Comparison of ENCODE assay signal across 1 cellular context in genomic region chr11:35663408-35663702, GRCh38.
TF ChIP-seq lines count a peak whose summit lies in the region.

No MANE protein-coding gene starts in this region.

TF ChIP-seq in K562, 482 proteins besides CTCF, POLR2A, EP300 and RAD21 (continued from another document and continues in another):
- no peak for TF ChIP-seq ZNF318 (IDR thresholded peaks at IDR 0.05; ENCODE audit: borderline replicate concordance in 1 of 2, low read depth in 1 of 2)
- no peak for TF ChIP-seq ZNF57 (CRISPR knock-in tag; IDR thresholded peaks at IDR 0.05)
- TF ChIP-seq MAFF (IDR thresholded peaks at IDR 0.05; ENCODE audit: low read length), result no peak
- peak; percentile 87 for TF ChIP-seq HLTF (IDR thresholded peaks at IDR 0.05)
- no peak for TF ChIP-seq GATAD2B (IDR thresholded peaks at IDR 0.05; ENCODE audit: borderline replicate concordance)
- no peak for TF ChIP-seq E2F3 (CRISPR knock-in tag; IDR thresholded peaks at IDR 0.05)
- no peak for TF ChIP-seq PTTG1 (tag; IDR thresholded peaks at IDR 0.05; ENCODE audit: low read depth)
- 0 out of 2 replicates have a peak, but pooled peaks have one; percentile 31 for TF ChIP-seq TFAP4 (CRISPR knock-in tag; IDR thresholded peaks at IDR 0.05; ENCODE audit: borderline replicate concordance)
- TF ChIP-seq FOXK2 (conservative IDR thresholded peaks at IDR 0.05 in 1 of 2, IDR thresholded peaks at IDR 0.05 in 1 of 2; ENCODE audit: low read depth in 2 of 2), result no peak
- no peak for TF ChIP-seq HMBOX1 (IDR thresholded peaks at IDR 0.05)
- TF ChIP-seq, protein P1, sequence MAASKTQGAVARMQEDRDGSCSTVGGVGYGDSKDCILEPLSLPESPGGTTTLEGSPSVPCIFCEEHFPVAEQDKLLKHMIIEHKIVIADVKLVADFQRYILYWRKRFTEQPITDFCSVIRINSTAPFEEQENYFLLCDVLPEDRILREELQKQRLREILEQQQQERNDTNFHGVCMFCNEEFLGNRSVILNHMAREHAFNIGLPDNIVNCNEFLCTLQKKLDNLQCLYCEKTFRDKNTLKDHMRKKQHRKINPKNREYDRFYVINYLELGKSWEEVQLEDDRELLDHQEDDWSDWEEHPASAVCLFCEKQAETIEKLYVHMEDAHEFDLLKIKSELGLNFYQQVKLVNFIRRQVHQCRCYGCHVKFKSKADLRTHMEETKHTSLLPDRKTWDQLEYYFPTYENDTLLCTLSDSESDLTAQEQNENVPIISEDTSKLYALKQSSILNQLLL (CRISPR knock-in tag; IDR thresholded peaks at IDR 0.05; ENCODE audit: borderline replicate concordance), result no peak
- no peak for TF ChIP-seq SETDB1 (IDR thresholded peaks at IDR 0.05; ENCODE audit: low read length)
- TF ChIP-seq ELK1 (CRISPR knock-in tag; IDR thresholded peaks at IDR 0.05), result no peak
- no peak for TF ChIP-seq CBFA2T2 (conservative IDR thresholded peaks at IDR 0.05)
- no peak for TF ChIP-seq NBN (IDR thresholded peaks at IDR 0.05; ENCODE audit: low read depth)
- TF ChIP-seq ZNF280A (IDR thresholded peaks at IDR 0.05; ENCODE audit: low read depth, partially characterized antibody), result peak; percentile 49
- TF ChIP-seq TARDBP (IDR thresholded peaks at IDR 0.05), result no peak
- TF ChIP-seq MCM5 (IDR thresholded peaks at IDR 0.05; ENCODE audit: low read depth), result no peak
- no peak for TF ChIP-seq HOXB6 (CRISPR knock-in tag; IDR thresholded peaks at IDR 0.05; ENCODE audit: borderline replicate concordance)
- no peak for TF ChIP-seq POLR3G (IDR thresholded peaks at IDR 0.05; ENCODE audit: extremely low read depth, insufficient read length, insufficient replicate concordance)
- no peak for TF ChIP-seq FUS (optimal IDR thresholded peaks at IDR 0.05; ENCODE audit: low read depth, low read length)
- no peak for TF ChIP-seq GTF2F1 (IDR thresholded peaks at IDR 0.05; ENCODE audit: low read depth, low read length)
- no peak for TF ChIP-seq FOXP4 (CRISPR knock-in tag; IDR thresholded peaks at IDR 0.05; ENCODE audit: borderline replicate concordance)
- no peak for TF ChIP-seq HMGN3 (IDR thresholded peaks at IDR 0.05; ENCODE audit: borderline replicate concordance, extremely low read depth, insufficient read length, low read depth, low read length)
- 0 out of 2 replicates have a peak, but pooled peaks have one; percentile 51 for TF ChIP-seq PHB2 (IDR thresholded peaks at IDR 0.05; ENCODE audit: low read depth)
- TF ChIP-seq PHTF2 (CRISPR knock-in tag; IDR thresholded peaks at IDR 0.05), result no peak
- peak; percentile 94 for TF ChIP-seq ZBTB26 (CRISPR knock-in tag; IDR thresholded peaks at IDR 0.05)
- TF ChIP-seq, protein P2, sequence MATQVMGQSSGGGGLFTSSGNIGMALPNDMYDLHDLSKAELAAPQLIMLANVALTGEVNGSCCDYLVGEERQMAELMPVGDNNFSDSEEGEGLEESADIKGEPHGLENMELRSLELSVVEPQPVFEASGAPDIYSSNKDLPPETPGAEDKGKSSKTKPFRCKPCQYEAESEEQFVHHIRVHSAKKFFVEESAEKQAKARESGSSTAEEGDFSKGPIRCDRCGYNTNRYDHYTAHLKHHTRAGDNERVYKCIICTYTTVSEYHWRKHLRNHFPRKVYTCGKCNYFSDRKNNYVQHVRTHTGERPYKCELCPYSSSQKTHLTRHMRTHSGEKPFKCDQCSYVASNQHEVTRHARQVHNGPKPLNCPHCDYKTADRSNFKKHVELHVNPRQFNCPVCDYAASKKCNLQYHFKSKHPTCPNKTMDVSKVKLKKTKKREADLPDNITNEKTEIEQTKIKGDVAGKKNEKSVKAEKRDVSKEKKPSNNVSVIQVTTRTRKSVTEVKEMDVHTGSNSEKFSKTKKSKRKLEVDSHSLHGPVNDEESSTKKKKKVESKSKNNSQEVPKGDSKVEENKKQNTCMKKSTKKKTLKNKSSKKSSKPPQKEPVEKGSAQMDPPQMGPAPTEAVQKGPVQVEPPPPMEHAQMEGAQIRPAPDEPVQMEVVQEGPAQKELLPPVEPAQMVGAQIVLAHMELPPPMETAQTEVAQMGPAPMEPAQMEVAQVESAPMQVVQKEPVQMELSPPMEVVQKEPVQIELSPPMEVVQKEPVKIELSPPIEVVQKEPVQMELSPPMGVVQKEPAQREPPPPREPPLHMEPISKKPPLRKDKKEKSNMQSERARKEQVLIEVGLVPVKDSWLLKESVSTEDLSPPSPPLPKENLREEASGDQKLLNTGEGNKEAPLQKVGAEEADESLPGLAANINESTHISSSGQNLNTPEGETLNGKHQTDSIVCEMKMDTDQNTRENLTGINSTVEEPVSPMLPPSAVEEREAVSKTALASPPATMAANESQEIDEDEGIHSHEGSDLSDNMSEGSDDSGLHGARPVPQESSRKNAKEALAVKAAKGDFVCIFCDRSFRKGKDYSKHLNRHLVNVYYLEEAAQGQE (CRISPR knock-in tag; IDR thresholded peaks at IDR 0.05; ENCODE audit: low read depth), result no peak
- no peak; the same call in 1 of the 2 replicates for TF ChIP-seq TAL1 (IDR thresholded peaks at IDR 0.05)
- TF ChIP-seq BCOR (IDR thresholded peaks at IDR 0.05), result peak; percentile 92
- TF ChIP-seq CCNT2 (IDR thresholded peaks at IDR 0.05; ENCODE audit: borderline replicate concordance, extremely low read depth, insufficient read length, low read depth, low read length), result no peak
- no peak for TF ChIP-seq ZC3H8 (IDR thresholded peaks at IDR 0.05)
- TF ChIP-seq BRF2 (IDR thresholded peaks at IDR 0.05; ENCODE audit: borderline replicate concordance, insufficient read depth, insufficient read length), result no peak
- TF ChIP-seq ELF4 (CRISPR knock-in tag; IDR thresholded peaks at IDR 0.05), result peak; percentile 48; the same call in 1 of the 2 replicates
- no peak for TF ChIP-seq CCAR2 (IDR thresholded peaks at IDR 0.05; ENCODE audit: low read depth, low read length)
- TF ChIP-seq ZNF133 (CRISPR knock-in tag; IDR thresholded peaks at IDR 0.05), result no peak
- no peak for TF ChIP-seq MYNN (IDR thresholded peaks at IDR 0.05)
- TF ChIP-seq MYNN (CRISPR knock-in tag; IDR thresholded peaks at IDR 0.05), result no peak
